Comparison of ENCODE assay signal across 9 cellular contexts in genomic region chr1:42756956-42757891, GRCh38. TPM values are rescaled to one million over a fixed set of nuclear protein-coding genes. Genes with fewer than 3 reads are reported as not detected.
DNase-seq lines count a peak whose midpoint lies in the region; ATAC-seq and TF ChIP-seq lines count a peak whose summit lies in the region.
"Had no signal": no experiment of that assay in that cellular context is flagged by ENCODE, and none has a peak within 500 bp of the region (broad histone marks: within the 10 kb centered on the region; RNA-seq: fewer than 3 reads in every experiment).

No MANE protein-coding gene starts in this region.

- no peak overlapping the region for H3K4me3 ChIP-seq in Loucy (ENCODE audit: low read length, poor library complexity, severe bottlenecking)
- H3K4me3 ChIP-seq in epithelial cell of esophagus (ENCODE audit: low read length): no peak overlapping the region
- H3K4me3 ChIP-seq: BLaER1 treated with 17β-estradiol and CSF1 and Interleukin-3, amounts not matched to agents 10 nM and 100 nM had no signal

- POLR2A ChIA-PET in RWPE1 (lab: Yijun Ruan, JAX; ENCODE audit: low non-redundant PET): no interaction called here

- H3K79me2 ChIP-seq in Loucy (ENCODE audit: insufficient read depth, low read length): no peaks in the 10 kb centered on the region

- peak overlapping the region; percentile 3 to 77 (median 34) for H3K27ac Mint-ChIP-seq in nephron

- H3K36me3 Mint-ChIP-seq in nephron (ENCODE audit: low read depth): peaks cover 75% of the 10 kb centered on the region
- H3K36me3 Mint-ChIP-seq in activated T-cell treated with anti-CD3 and anti-CD28 coated beads, Interleukin-2, amount 50 U/mL, for 4 hours (ENCODE audit: insufficient read depth): peaks cover 56% of the 10 kb centered on the region

- no peaks in the 10 kb centered on the region for H3K4me1 ChIP-seq in Loucy (ENCODE audit: insufficient read depth, low read length, poor library complexity, severe bottlenecking)

- no peaks in the 10 kb centered on the region for H3K27me3 ChIP-seq in Loucy (ENCODE audit: insufficient read depth, low read length, poor library complexity, severe bottlenecking)
- H3K27me3 ChIP-seq: BLaER1 treated with 17β-estradiol and CSF1 and Interleukin-3, amounts not matched to agents 10 nM and 100 nM had no signal

- CTCF ChIA-PET in RWPE1 (lab: Yijun Ruan, JAX): interaction anchor here (0.6 to 1.3 kb wide), 8 partner anchors 17 to 429 kb away, joined by 3 to 4 read pairs (median 3); partner anchors contain the start of gene CLDN19

- no peaks in the 10 kb centered on the region for H3F3A ChIP-seq in Loucy (ENCODE audit: low read depth)

- H2AFZ ChIP-seq in Loucy (ENCODE audit: low read length): no peak overlapping the region

- TF ChIP-seq CTCF in Loucy (conservative IDR thresholded peaks at IDR 0.05; ENCODE audit: low read length): peak; percentile 77
- peak; percentile 83 for TF ChIP-seq CTCF in RWPE1 (conservative IDR thresholded peaks at IDR 0.05; ENCODE audit: low read depth)
- TF ChIP-seq CTCF in epithelial cell of esophagus (IDR thresholded peaks at IDR 0.05; ENCODE audit: insufficient read depth, low read depth, low read length, missing control alignments): peak; percentile 85
- TF ChIP-seq CTCF in nephron (IDR thresholded peaks at IDR 0.05; ENCODE audit: unreplicated experiment in 3 of 3): peak; percentile 64 to 73 (median 66)

- H4K20me1 ChIP-seq in Loucy (ENCODE audit: insufficient read depth, low read length, poor library complexity, severe bottlenecking): no peaks in the 10 kb centered on the region

- no peaks in the 10 kb centered on the region for H3K27me3 Mint-ChIP-seq in nephron (ENCODE audit: low read depth)
- H3K27me3 Mint-ChIP-seq in activated T-cell treated with anti-CD3 and anti-CD28 coated beads, Interleukin-2, amount 50 U/mL, for 4 hours (ENCODE audit: low read depth): no peaks in the 10 kb centered on the region

- peaks cover 3% of the 10 kb centered on the region for H3K9me3 Mint-ChIP-seq in nephron
- no peaks in the 10 kb centered on the region for H3K9me3 Mint-ChIP-seq in activated T-cell treated with anti-CD3 and anti-CD28 coated beads, Interleukin-2, amount 50 U/mL, for 4 hours

- peak overlapping the region in 1 of 3 experiments; percentile 43 for H3K4me3 Mint-ChIP-seq in nephron
- no peak overlapping the region for H3K4me3 Mint-ChIP-seq in activated T-cell treated with anti-CD3 and anti-CD28 coated beads, Interleukin-2, amount 50 U/mL, for 4 hours

- peaks cover 4% of the 10 kb centered on the region for H3K4me1 Mint-ChIP-seq in nephron
- peaks cover 1% of the 10 kb centered on the region for H3K4me1 Mint-ChIP-seq in activated T-cell treated with anti-CD3 and anti-CD28 coated beads, Interleukin-2, amount 50 U/mL, for 4 hours (ENCODE audit: low read depth)

- H3K4me2 ChIP-seq in Loucy (ENCODE audit: low read depth, low read length, poor library complexity, severe bottlenecking): no peak overlapping the region
- H3K4me2 ChIP-seq: BLaER1 treated with 17β-estradiol and CSF1 and Interleukin-3, amounts not matched to agents 10 nM and 100 nM had no signal

- H3K27ac ChIP-seq in RWPE1: no peak overlapping the region
- H3K27ac ChIP-seq: BLaER1 treated with 17β-estradiol and CSF1 and Interleukin-3, amounts not matched to agents 10 nM and 100 nM had no signal

- peak; percentile 43 for DNase-seq in NCI-H2107 treated with DMSO at 0.1 percent for 48 hours (lab: John Stamatoyannopoulos, UW; ENCODE audit: unreplicated experiment)
- DNase-seq in NCI-H2107 (lab: John Stamatoyannopoulos, UW): no peak
- peak; percentile 63 for DNase-seq in RWPE1 (ENCODE audit: low spot score)
- DNase-seq in epithelial cell of esophagus (ENCODE audit: low read depth): peak; percentile 72
- no peak for DNase-seq in activated T-cell treated with anti-CD3 and anti-CD28 coated beads, Interleukin-2, amount 50 U/mL, for 4 hours

- no peaks in the 10 kb centered on the region for H3K9me3 ChIP-seq in Loucy (ENCODE audit: insufficient read depth, low read depth, low read length)

- H3K9ac ChIP-seq in Loucy (ENCODE audit: low read depth, low read length, poor library complexity, severe bottlenecking): no peak overlapping the region

- H3K36me3 ChIP-seq in Loucy (ENCODE audit: insufficient read depth, low read length): peaks cover 53% of the 10 kb centered on the region; the same call in 1 of the 2 replicates

- no peaks in the 10 kb centered on the region for H3K9me2 ChIP-seq in Loucy (replicated peaks; ENCODE audit: low read depth, low read length)

- ATAC-seq in activated T-cell treated with anti-CD3 and anti-CD28 coated beads, Interleukin-2, amount 50 U/mL, for 4 hours: no peak
- no peak for ATAC-seq in GM19324 (IDR thresholded peaks at IDR 0.05; ENCODE audit: low FRiP score, unreplicated experiment)

RNA-seq across cellular contexts. Expression of gene P3H1, which starts 9.6 kb away (rescaled TPM):
- 10 to 100 TPM; 40.4 to 44.7 (median 41.6) TPM for total RNA-seq in activated T-cell treated with anti-CD3 and anti-CD28 coated beads, Interleukin-2, amount 50 U/mL, for 4 hours

RNA-seq across cellular contexts. Expression of gene C1orf50, which starts 9.8 kb away (rescaled TPM):
- 1 to 10 TPM; 4.5 to 7.9 (median 5.0) TPM for total RNA-seq in activated T-cell treated with anti-CD3 and anti-CD28 coated beads, Interleukin-2, amount 50 U/mL, for 4 hours

RNA-seq across cellular contexts. Expression of gene CLDN19, which starts 17.2 kb away (rescaled TPM):
- total RNA-seq in activated T-cell treated with anti-CD3 and anti-CD28 coated beads, Interleukin-2, amount 50 U/mL, for 4 hours: not detected

RNA-seq across cellular contexts. Expression of gene TMEM269, which starts 27.6 kb away (rescaled TPM):
- under 1 TPM in 2 of 3 donors, not detected in 1; 0.10 to 0.24 TPM for total RNA-seq in activated T-cell treated with anti-CD3 and anti-CD28 coated beads, Interleukin-2, amount 50 U/mL, for 4 hours

RNA-seq across cellular contexts. Expression of gene ERMAP, which starts 59.7 kb away (rescaled TPM):
- total RNA-seq in activated T-cell treated with anti-CD3 and anti-CD28 coated beads, Interleukin-2, amount 50 U/mL, for 4 hours: 1 to 10 TPM; 1.8 to 2.4 (median 2.1) TPM

Comparison
In these comparisons a context has a peak if more than half of its experiments do, and no peak if none do; other contexts are left out.
1. DNase-seq: peak in NCI-H2107 treated with DMSO at 0.1 percent for 48 hours (single experiment), RWPE1 (single experiment) and epithelial cell of esophagus (single experiment); none in NCI-H2107 (single experiment) and activated T-cell treated with anti-CD3 and anti-CD28 coated beads, Interleukin-2, amount 50 U/mL, for 4 hours (single experiment).
2. Peak in every context shown above with its lines, with median percentiles within 50 percentile points of each other: CTCF ChIP-seq.